In genomic region chr4:5730993-5731975, GRCh38 we compare ENCODE assay signal across 26 cellular contexts. TPM values are rescaled to one million over a fixed set of nuclear protein-coding genes. Genes with fewer than 3 reads are reported as not detected.
DNase-seq lines count a peak whose midpoint lies in the region; ATAC-seq, FAIRE-seq and TF ChIP-seq lines count a peak whose summit lies in the region.
"Had no signal": no experiment of that assay in that cellular context is flagged by ENCODE, and none has a peak within 500 bp of the region (broad histone marks: within the 10 kb centered on the region; RNA-seq: fewer than 3 reads in every experiment).

No MANE protein-coding gene starts in this region.

- no peaks in the 10 kb centered on the region for H3K27me3 ChIP-seq in BLaER1 treated with 17β-estradiol and CSF1 and Interleukin-3, amounts not matched to agents 10 nM and 100 nM
- H3K27me3 ChIP-seq in GM23248 (replicated peaks; ENCODE audit: insufficient read depth): no peaks in the 10 kb centered on the region
- H3K27me3 ChIP-seq in GM12878 (replicated peaks in 1 of 2; ENCODE audit: control insufficient read depth in 2 of 2, insufficient read depth in 2 of 2, low read length in 1 of 2): no peaks in the 10 kb centered on the region
- no peaks in the 10 kb centered on the region for H3K27me3 ChIP-seq in mesenchymal stem cell (ENCODE audit: control insufficient read depth in 1 of 2, insufficient read depth in 1 of 2, low read length in 2 of 2)
- no peaks in the 10 kb centered on the region for H3K27me3 ChIP-seq in endodermal cell (ENCODE audit: control insufficient read depth, insufficient read depth, low read length, poor library complexity, severe bottlenecking)
- H3K27me3 ChIP-seq: adrenal gland, brain microvascular endothelial cell, right atrium auricular region had no signal

- 87 to 88% methylated on average over 30 of the region's 30 CpGs for WGBS in GM23248 (ENCODE audit: low coverage in 1 of 2, low lambda C conversion rate in 2 of 2, missing lambda C conversion rate in 2 of 2), 2 experiments
- WGBS in GM12878 (ENCODE audit: insufficient coverage, insufficient replicate concordance, low lambda C conversion rate, missing lambda C conversion rate): 52% methylated on average over 30 of the region's 30 CpGs
- 91% methylated on average over 30 of the region's 30 CpGs for WGBS in mesenchymal stem cell
- 94% methylated on average over 25 to 30 of the region's 30 CpGs for WGBS in endodermal cell (ENCODE audit: insufficient coverage in 1 of 2, insufficient read length in 1 of 2), 2 experiments

- H3K9me3 Mint-ChIP-seq in endodermal cell: peaks cover under 1% of the 10 kb centered on the region
- H3K9me3 Mint-ChIP-seq: activated T-cell treated with anti-CD3 and anti-CD28 coated beads, Interleukin-2, amount 50 U/mL, for 72 hours had no signal

- H2BK5ac ChIP-seq in mesenchymal stem cell (ENCODE audit: low read depth, low read length, poor library complexity, severe bottlenecking): no peak overlapping the region

- SMC1A ChIA-PET in GM12878 (lab: Charles Lee; ENCODE audit: uncharacterized antibody, unreplicated experiment): no interaction called here

- H4K8ac ChIP-seq in mesenchymal stem cell (ENCODE audit: low read length): no peak overlapping the region

- H3K9me2 ChIP-seq in GM23248 (ENCODE audit: insufficient read depth): no peaks in the 10 kb centered on the region

- in situ Hi-C loops in GM23248 (cut with MboI) (no loop called here), GM12878 (cut with MboI) (no loop called here)

- POLR2A ChIA-PET in GM12878 (lab: Charles Lee): no interaction called here

- H3K9me3 ChIP-seq in BLaER1 treated with 17β-estradiol and CSF1 and Interleukin-3, amounts not matched to agents 10 nM and 100 nM (replicated peaks in 1 of 11): peaks cover 0 to 1% (median under 1%) of the 10 kb centered on the region in 11 experiments; a peak in 5 of 22 replicates
- H3K9me3 ChIP-seq in GM23248 (ENCODE audit: low read depth) (no peaks in the 10 kb centered on the region), GM12878 (replicated peaks; ENCODE audit: control insufficient read depth, insufficient read depth, low read length) (no peaks in the 10 kb centered on the region), mesenchymal stem cell (ENCODE audit: control insufficient read depth, low read length) (no peaks in the 10 kb centered on the region), endodermal cell (ENCODE audit: control insufficient read depth, low read length) (no peaks in the 10 kb centered on the region)
- H3K9me3 ChIP-seq: adrenal gland, right atrium auricular region had no signal

- TF ChIP-seq CTCF in GM12878 (IDR thresholded peaks at IDR 0.05 in 2 of 3, conservative IDR thresholded peaks at IDR 0.05 in 1 of 3; ENCODE audit: control insufficient read depth in 2 of 3, extremely low read depth in 1 of 3, insufficient read depth in 1 of 3, low read depth in 3 of 3, low read length in 3 of 3): no peak
- no peak for TF ChIP-seq CTCF in endodermal cell (conservative IDR thresholded peaks at IDR 0.05)
- no peak for TF ChIP-seq CTCF in GM10266 (IDR thresholded peaks at IDR 0.05; ENCODE audit: control insufficient read depth, insufficient read depth, low read depth, missing control alignments)

- H2BK15ac ChIP-seq in mesenchymal stem cell (ENCODE audit: low read depth, poor library complexity, severe bottlenecking): no peak overlapping the region

- peak overlapping the region in 3 of 11 experiments; percentile 12 to 46 (median 13); a peak in 8 of 22 replicates for H3K9ac ChIP-seq in BLaER1 treated with 17β-estradiol and CSF1 and Interleukin-3, amounts not matched to agents 10 nM and 100 nM
- H3K9ac ChIP-seq in GM23248: no peak overlapping the region
- H3K9ac ChIP-seq in GM12878 (ENCODE audit: control insufficient read depth, insufficient read depth, low read length): no peak overlapping the region
- no peak overlapping the region for H3K9ac ChIP-seq in mesenchymal stem cell (ENCODE audit: low read length)
- no peak overlapping the region for H3K9ac ChIP-seq in endodermal cell (ENCODE audit: extremely low read depth, low read length, poor library complexity, severe bottlenecking)
- H3K9ac ChIP-seq: KMS-11, parathyroid adenoma had no signal

- no peak overlapping the region for H4K91ac ChIP-seq in mesenchymal stem cell (ENCODE audit: low read length)

- no peak overlapping the region for H3K4me3 Mint-ChIP-seq in endodermal cell
- H3K4me3 Mint-ChIP-seq: activated T-cell treated with anti-CD3 and anti-CD28 coated beads, Interleukin-2, amount 50 U/mL, for 72 hours had no signal

- H3K36me3 ChIP-seq in BLaER1 treated with 17β-estradiol and CSF1 and Interleukin-3, amounts not matched to agents 10 nM and 100 nM: peaks cover 0 to 41% (median 12%) of the 10 kb centered on the region in 11 experiments; a peak in 12 of 22 replicates
- peaks cover 38% of the 10 kb centered on the region; the same call in 1 of the 2 replicates for H3K36me3 ChIP-seq in GM23248 (ENCODE audit: low read depth)
- peaks cover 2 to 5% of the 10 kb centered on the region in 2 experiments; a peak in 3 of 4 replicates for H3K36me3 ChIP-seq in GM12878 (ENCODE audit: control insufficient read depth in 2 of 2, insufficient read depth in 2 of 2, low read length in 1 of 2)
- H3K36me3 ChIP-seq in mesenchymal stem cell (ENCODE audit: control insufficient read depth in 1 of 2, insufficient read depth in 2 of 2, low read depth in 1 of 2, low read length in 2 of 2): peaks cover 62 to 79% of the 10 kb centered on the region in 2 experiments
- peaks cover 38% of the 10 kb centered on the region for H3K36me3 ChIP-seq in endodermal cell (ENCODE audit: control insufficient read depth, insufficient read depth, low read length)
- H3K36me3 ChIP-seq: adrenal gland had no signal

- no peak overlapping the region; a peak in 1 of 20 replicates for H3K4me3 ChIP-seq in BLaER1 treated with 17β-estradiol and CSF1 and Interleukin-3, amounts not matched to agents 10 nM and 100 nM
- H3K4me3 ChIP-seq in GM23248: no peak overlapping the region
- H3K4me3 ChIP-seq in GM12878: no peak overlapping the region
- no peak overlapping the region for H3K4me3 ChIP-seq in mesenchymal stem cell (ENCODE audit: insufficient read depth in 1 of 2, low read depth in 1 of 2, low read length in 2 of 2)
- H3K4me3 ChIP-seq in endodermal cell (ENCODE audit: low read length): no peak overlapping the region
- H3K4me3 ChIP-seq: adrenal gland, right atrium auricular region had no signal

- peaks cover 0 to 41% (median 30%) of the 10 kb centered on the region in 10 experiments; a peak in 15 of 20 replicates for H3K4me1 ChIP-seq in BLaER1 treated with 17β-estradiol and CSF1 and Interleukin-3, amounts not matched to agents 10 nM and 100 nM
- no peaks in the 10 kb centered on the region for H3K4me1 ChIP-seq in GM23248 (ENCODE audit: insufficient read depth)
- no peaks in the 10 kb centered on the region for H3K4me1 ChIP-seq in GM12878 (ENCODE audit: control insufficient read depth, insufficient read depth, low read length)
- peaks cover 2% of the 10 kb centered on the region for H3K4me1 ChIP-seq in mesenchymal stem cell (ENCODE audit: control insufficient read depth, insufficient read depth, low read depth, low read length)
- H3K4me1 ChIP-seq in endodermal cell (ENCODE audit: control insufficient read depth, insufficient read depth, low read length): no peaks in the 10 kb centered on the region
- H3K4me1 ChIP-seq: adrenal gland, parathyroid adenoma, right atrium auricular region had no signal

- no peak for TF ChIP-seq RAD21 in GM12878 (IDR thresholded peaks at IDR 0.05; ENCODE audit: insufficient read depth, low read depth, low read length)

- TF ChIP-seq POLR2A in GM12878 (IDR thresholded peaks at IDR 0.05; ENCODE audit: low read depth, low read length): no peak

- no peak overlapping the region for H3K23ac ChIP-seq in mesenchymal stem cell (ENCODE audit: low read length in 2 of 2)

- CTCF ChIA-PET in GM12878 (lab: Yijun Ruan, JAX): no interaction called here

- H3K4ac ChIP-seq in mesenchymal stem cell (ENCODE audit: low read depth in 1 of 2, low read length in 2 of 2): no peak overlapping the region

- H3K4me2 ChIP-seq in BLaER1 treated with 17β-estradiol and CSF1 and Interleukin-3, amounts not matched to agents 10 nM and 100 nM: peak overlapping the region in 9 of 11 experiments; percentile 15 to 63 (median 54); a peak in 14 of 22 replicates
- no peak overlapping the region for H3K4me2 ChIP-seq in GM23248 (ENCODE audit: unreplicated experiment)
- H3K4me2 ChIP-seq in GM12878 (ENCODE audit: control insufficient read depth, insufficient read depth): no peak overlapping the region
- no peak overlapping the region for H3K4me2 ChIP-seq in mesenchymal stem cell (ENCODE audit: low read length, poor library complexity, severe bottlenecking)
- H3K4me2 ChIP-seq: KMS-11 had no signal

- H2AFZ ChIP-seq in GM23248 (no peak overlapping the region), GM12878 (ENCODE audit: control insufficient read depth, low read depth, low read length) (no peak overlapping the region), mesenchymal stem cell (ENCODE audit: low read depth, low read length) (no peak overlapping the region)
- H2AFZ ChIP-seq: parathyroid adenoma had no signal

- no peaks in the 10 kb centered on the region for H3F3A ChIP-seq in GM23248 (ENCODE audit: insufficient read depth)

- no peak overlapping the region for H2BK120ac ChIP-seq in mesenchymal stem cell (ENCODE audit: low read depth, low read length)

- H3K27ac ChIP-seq in BLaER1 treated with 17β-estradiol and CSF1 and Interleukin-3, amounts not matched to agents 10 nM and 100 nM: peak overlapping the region in 7 of 11 experiments; percentile 27 to 55 (median 38); a peak in 9 of 22 replicates
- H3K27ac ChIP-seq in GM23248: no peak overlapping the region
- no peak overlapping the region for H3K27ac ChIP-seq in GM12878 (ENCODE audit: control insufficient read depth, insufficient read depth)
- H3K27ac ChIP-seq in mesenchymal stem cell (ENCODE audit: low read length, poor library complexity, severe bottlenecking): no peak overlapping the region
- no peak overlapping the region for H3K27ac ChIP-seq in endodermal cell (ENCODE audit: low read depth, low read length)
- H3K27ac ChIP-seq: adrenal gland, brain microvascular endothelial cell, epithelial cell of prostate, KMS-11, parathyroid adenoma, right atrium auricular region, VCaP had no signal

- no peak for FAIRE-seq in GM12878 (lab: Jason Lieb, UNC)
- FAIRE-seq: D721Med, HTR-8/SVneo had no signal

- no peaks in the 10 kb centered on the region for H3K27me3 Mint-ChIP-seq in endodermal cell (ENCODE audit: insufficient read depth)

- RAD21 ChIA-PET in GM12878 (lab: Charles Lee; ENCODE audit: unreplicated experiment): no interaction called here

- ATAC-seq in GM12878: no peak
- no peak for ATAC-seq in GM21367 (IDR thresholded peaks at IDR 0.05; ENCODE audit: unreplicated experiment)
- ATAC-seq in HG03039 (IDR thresholded peaks at IDR 0.05; ENCODE audit: unreplicated experiment): no peak
- ATAC-seq: activated T-cell treated with anti-CD3 and anti-CD28 coated beads, Interleukin-2, amount 50 U/mL, for 72 hours; HCT116; SK-N-SH treated with all-trans-retinoic acid at 6 μM for 48 hours had no signal

- no peak overlapping the region for H2AK5ac ChIP-seq in mesenchymal stem cell (ENCODE audit: low read length, severe bottlenecking)

- DNase-seq in GM23248: peak; percentile 19
- no peak for DNase-seq in GM12878 (ENCODE audit: low read depth, low spot score)
- peak; percentile 24 for DNase-seq in mesenchymal stem cell
- DNase-seq in endodermal cell: no peak
- no peak for DNase-seq in GM10266 (ENCODE audit: extremely low spot score)
- DNase-seq: activated CD4-positive, alpha-beta T cell treated with anti-CD3 and anti-CD28 coated beads for 48 hours; activated naive CD4-positive, alpha-beta T cell; activated T-cell treated with anti-CD3 and anti-CD28 coated beads, Interleukin-2, amount 50 U/mL, for 72 hours; adrenal gland; brain microvascular endothelial cell; head of caudate nucleus; NCI-H510A; stimulated activated CD4-positive, alpha-beta T cell treated with anti-CD3 and anti-CD28 coated beads, Interleukin-4, amount 100 ng/mL, for 1 hour; substantia nigra had no signal

- peaks cover 72% of the 10 kb centered on the region for H3K36me3 Mint-ChIP-seq in endodermal cell (ENCODE audit: low read depth)

- no peaks in the 10 kb centered on the region; a peak in 2 of 22 replicates for H4K20me1 ChIP-seq in BLaER1 treated with 17β-estradiol and CSF1 and Interleukin-3, amounts not matched to agents 10 nM and 100 nM
- H4K20me1 ChIP-seq in GM23248 (ENCODE audit: insufficient read depth) (no peaks in the 10 kb centered on the region), GM12878 (ENCODE audit: control insufficient read depth, insufficient read depth) (no peaks in the 10 kb centered on the region)

- intact Hi-C loops in GM12878 (cut with micrococcal nuclease; ENCODE audit: unreplicated experiment): no loop called here

- TF ChIP-seq EP300 in GM12878 (IDR thresholded peaks at IDR 0.05; ENCODE audit: borderline replicate concordance in 1 of 2, control insufficient read depth in 1 of 2, low read depth in 2 of 2, low read length in 2 of 2): no peak

- no peak overlapping the region for H3K18ac ChIP-seq in mesenchymal stem cell (ENCODE audit: low read depth in 1 of 2, low read length in 2 of 2)

- H2BK12ac ChIP-seq in mesenchymal stem cell (ENCODE audit: low read length in 2 of 2): no peak overlapping the region

- H3K27ac Mint-ChIP-seq in endodermal cell: no peak overlapping the region
- H3K27ac Mint-ChIP-seq: activated T-cell treated with anti-CD3 and anti-CD28 coated beads, Interleukin-2, amount 50 U/mL, for 72 hours had no signal

- H3K14ac ChIP-seq in mesenchymal stem cell (ENCODE audit: low read length in 2 of 2): peak overlapping the region in 1 of 2 experiments; percentile 9

- TSS peak; percentile 13 for BruUV-seq in GM12878 (replicated peaks; lab: Mats Ljungman, UMichigan)

- H3K79me2 ChIP-seq in GM23248 (ENCODE audit: insufficient read depth) (peaks cover 55% of the 10 kb centered on the region), GM12878 (ENCODE audit: control insufficient read depth, insufficient read depth, low read length) (no peaks in the 10 kb centered on the region; the same call in 1 of the 2 replicates)
- H3K79me2 ChIP-seq: parathyroid adenoma had no signal

- peaks cover 9% of the 10 kb centered on the region for H3K4me1 Mint-ChIP-seq in endodermal cell

- H3K79me1 ChIP-seq in mesenchymal stem cell (replicated peaks; ENCODE audit: low read length, poor library complexity, severe bottlenecking): peaks cover 33% of the 10 kb centered on the region

RNA-seq across cellular contexts. Expression of gene EVC, which starts 20.3 kb away (rescaled TPM):
- 36.8 and 56.2 TPM in 2 replicates for total RNA-seq in GM23248 (2014; rRNA removed; shearing (Covaris generic))
- polyA plus RNA-seq in GM23248 (2016; fragmentation: Nextera tagmentation; extraction: Ambion mirVana) (4.0 and 4.9 TPM in 2 replicates), GM12878 (2011; rRNA removed) (6.8 and 8.8 TPM in 2 replicates), GM12878 (2014; fragmentation: Illumina TruSeq; extraction: Trizol) (21.4 and 26.6 TPM in 2 replicates), GM12878 (2014; fragmentation: Nextera tagmentation; extraction: Ambion mirVana) (1 to 10 TPM in 1 of 2 experiments, under 1 TPM in 1; 0.87 to 1.2 TPM), GM12878 (2014; rRNA removed) (33.8 and 36.0 TPM in 2 replicates), GM12878 (2016; fragmentation: Nextera tagmentation; extraction: Ambion mirVana) (1 to 10 TPM; 2.0 to 3.0 TPM)
- total RNA-seq in GM12878 (2013; cell fraction: nucleolus; rRNA removed): 162 and 193 TPM in 2 replicates
- total RNA-seq in GM12878 (2014; rRNA removed) (27.1 and 29.3 TPM in 2 replicates), GM12878 (2014; rRNA removed; fragmentation: Illumina TruSeq; extraction: Trizol) (22.4 and 23.0 TPM in 2 replicates), GM12878 (2021) (51.2 and 55.9 TPM in 2 replicates), endodermal cell (10 to 100 TPM; 25.5 to 29.0 TPM)
- 3.5 TPM for polyA plus RNA-seq in GM12878 (2011; ENCODE audit: low read depth)
- 8.5 and 9.9 TPM in 2 replicates for polyA plus RNA-seq in GM12878 (2011; cell fraction: cytosol; rRNA removed)
- 44.5 and 74.2 TPM in 2 replicates for polyA plus RNA-seq in GM12878 (2011; cell fraction: nucleus; rRNA removed)
- 6.3 and 7.5 TPM in 2 replicates for polyA plus RNA-seq in GM12878 (2012)
- polyA minus RNA-seq in GM12878 (2011; rRNA and poly(A)+ RNA removed): 13.7 and 22.3 TPM in 2 replicates
- 7.4 and 10.7 TPM in 2 replicates for polyA minus RNA-seq in GM12878 (2011; cell fraction: cytosol; rRNA and poly(A)+ RNA removed)
- 36.5 and 58.0 TPM in 2 replicates for polyA minus RNA-seq in GM12878 (2011; cell fraction: nucleus; rRNA and poly(A)+ RNA removed)
- 14.1 TPM for polyA plus RNA-seq in mesenchymal stem cell (2013, experiment 1 of 2)
- polyA plus RNA-seq in mesenchymal stem cell (2013, experiment 2 of 2): 13.4 TPM
- polyA plus RNA-seq in endodermal cell (2013, experiment 1 of 2): 9.9 TPM
- polyA plus RNA-seq in endodermal cell (2013, experiment 2 of 2): 9.5 TPM

RNA-seq across cellular contexts. Expression of gene EVC2, which starts 22.9 kb away (rescaled TPM):
- 8.0 and 8.1 TPM in 2 replicates for total RNA-seq in GM23248 (2014; rRNA removed; shearing (Covaris generic))
- polyA plus RNA-seq in GM23248 (2016; fragmentation: Nextera tagmentation; extraction: Ambion mirVana): 4.3 and 4.6 TPM in 2 replicates
- 34.7 and 35.6 TPM in 2 replicates for total RNA-seq in GM12878 (2013; cell fraction: nucleolus; rRNA removed)
- total RNA-seq in GM12878 (2014; rRNA removed): 8.4 and 8.6 TPM in 2 replicates
- total RNA-seq in GM12878 (2014; rRNA removed; fragmentation: Illumina TruSeq; extraction: Trizol): 6.1 and 6.8 TPM in 2 replicates
- 10.4 TPM in 2 replicates for total RNA-seq in GM12878 (2021)
- 1.0 TPM for polyA plus RNA-seq in GM12878 (2011; ENCODE audit: low read depth)
- 1.6 and 1.9 TPM in 2 replicates for polyA plus RNA-seq in GM12878 (2011; rRNA removed)
- polyA plus RNA-seq in GM12878 (2011; cell fraction: cytosol; rRNA removed): 2.0 and 2.6 TPM in 2 replicates
- 5.7 and 6.0 TPM in 2 replicates for polyA plus RNA-seq in GM12878 (2011; cell fraction: nucleus; rRNA removed)
- 1.1 and 1.6 TPM in 2 replicates for polyA plus RNA-seq in GM12878 (2012)
- polyA plus RNA-seq in GM12878 (2014; fragmentation: Illumina TruSeq; extraction: Trizol): 4.8 and 5.2 TPM in 2 replicates
- polyA plus RNA-seq in GM12878 (2014; fragmentation: Nextera tagmentation; extraction: Ambion mirVana): under 1 TPM; 0.34 to 0.58 TPM
- 4.6 and 5.3 TPM in 2 replicates for polyA plus RNA-seq in GM12878 (2014; rRNA removed)
- 1 to 10 TPM; 5.9 to 6.5 TPM for polyA plus RNA-seq in GM12878 (2016; fragmentation: Nextera tagmentation; extraction: Ambion mirVana)
- 6.1 TPM in 2 replicates for polyA minus RNA-seq in GM12878 (2011; rRNA and poly(A)+ RNA removed)
- polyA minus RNA-seq in GM12878 (2011; cell fraction: cytosol; rRNA and poly(A)+ RNA removed): 2.0 and 2.9 TPM in 2 replicates
- 4.0 and 5.7 TPM in 2 replicates for polyA minus RNA-seq in GM12878 (2011; cell fraction: nucleus; rRNA and poly(A)+ RNA removed)
- 2.5 TPM for polyA plus RNA-seq in mesenchymal stem cell (2013, experiment 1 of 2)
- polyA plus RNA-seq in mesenchymal stem cell (2013, experiment 2 of 2): 2.3 TPM
- total RNA-seq in endodermal cell: 10 to 100 TPM in 1 of 2 donors, 1 to 10 TPM in 1; 9.7 to 11.7 TPM
- 4.2 TPM for polyA plus RNA-seq in endodermal cell (2013, experiment 1 of 2)
- 3.9 TPM for polyA plus RNA-seq in endodermal cell (2013, experiment 2 of 2)

Comparison
In these comparisons a context has a peak if more than half of its experiments do, and no peak if none do; other contexts are left out.
1. H3K27ac ChIP-seq: peak in BLaER1 treated with 17β-estradiol and CSF1 and Interleukin-3, amounts not matched to agents 10 nM and 100 nM (7 of 11); none in GM23248 (single experiment), GM12878 (single experiment), mesenchymal stem cell (single experiment) and endodermal cell (single experiment).
2. H3K4me2 ChIP-seq: peak in BLaER1 treated with 17β-estradiol and CSF1 and Interleukin-3, amounts not matched to agents 10 nM and 100 nM (9 of 11); none in GM23248 (single experiment), GM12878 (single experiment) and mesenchymal stem cell (single experiment).
3. DNase-seq: peak in GM23248 (single experiment) and mesenchymal stem cell (single experiment); none in GM12878 (single experiment), endodermal cell (single experiment) and GM10266 (single experiment).